ENCODE assay signal across 8 cellular contexts in genomic region chr7:138460176-138460648, GRCh38. TPM values are rescaled to one million over a fixed set of nuclear protein-coding genes. Genes with fewer than 3 reads are reported as not detected.
DNase-seq lines count a peak whose midpoint lies in the region; ATAC-seq and TF ChIP-seq lines count a peak whose summit lies in the region.

Gene TRIM24 (plus strand): TSS chr7:138460259. CDS start chr7:138460549, 290 bp downstream.

- H3K4me3 ChIP-seq in SK-N-SH (ENCODE audit: low read depth in 2 of 2, low read length in 1 of 2) (peak within 1 kb of the TSS; percentile 78 to 94), mucosa of rectum (ENCODE audit: low read length in 2 of 2) (peak within 1 kb of the TSS; percentile 90 to 97)
- peak within 1 kb of the TSS; percentile 66 for H3K4me3 ChIP-seq in effector memory CD4-positive, alpha-beta T cell (ENCODE audit: insufficient read depth, low read depth, low read length, poor library complexity, severe bottlenecking)

- peaks cover 44% of the 10 kb centered on the region for H3K79me2 ChIP-seq in SK-N-SH (ENCODE audit: insufficient read depth)

- H3K27me3 ChIP-seq in SK-N-SH (ENCODE audit: insufficient read depth) (no peaks in the 10 kb centered on the region), mucosa of rectum (ENCODE audit: control insufficient read depth in 2 of 2, insufficient read depth in 2 of 2, low read length in 2 of 2) (no peaks in the 10 kb centered on the region)
- H3K27me3 ChIP-seq in effector memory CD4-positive, alpha-beta T cell (replicated peaks; ENCODE audit: control insufficient read depth, insufficient read depth, low read length, poor library complexity, severe bottlenecking), result no peaks in the 10 kb centered on the region

- H3K4me1 ChIP-seq in SK-N-SH (ENCODE audit: control insufficient read depth in 1 of 2, insufficient read depth in 2 of 2, low read depth in 1 of 2, low read length in 1 of 2) (peaks cover 6 to 7% of the 10 kb centered on the region in 2 experiments; a peak in 3 of 4 replicates), mucosa of rectum (ENCODE audit: control insufficient read depth in 2 of 2, insufficient read depth in 2 of 2, low read length in 2 of 2) (peaks cover 7 to 9% of the 10 kb centered on the region in 2 donors)
- no peaks in the 10 kb centered on the region for H3K4me1 ChIP-seq in effector memory CD4-positive, alpha-beta T cell (ENCODE audit: control insufficient read depth, insufficient read depth, low read length, poor library complexity, severe bottlenecking)

- H3K9me2 ChIP-seq in SK-N-SH, result no peaks in the 10 kb centered on the region

- TF ChIP-seq CTCF in SK-N-SH (IDR thresholded peaks at IDR 0.05), result no peak

- H3K27ac ChIP-seq in SK-N-SH (ENCODE audit: low read depth in 2 of 2, low read length in 1 of 2) (peak within 1 kb of the TSS; percentile 87 to 95), mucosa of rectum (ENCODE audit: low read depth in 2 of 2, low read length in 2 of 2) (peak within 1 kb of the TSS; percentile 92 to 94)
- H3K27ac ChIP-seq in effector memory CD4-positive, alpha-beta T cell (ENCODE audit: insufficient read depth, low read length, poor library complexity, severe bottlenecking), result peak within 1 kb of the TSS; percentile 85

- H2AFZ ChIP-seq in SK-N-SH (ENCODE audit: low read depth), result peak within 1 kb of the TSS; percentile 92

- peak; percentile 64 for ATAC-seq in GM19452 (IDR thresholded peaks at IDR 0.05; ENCODE audit: unreplicated experiment)
- peak; percentile 60 for ATAC-seq in HG03457 (IDR thresholded peaks at IDR 0.05; ENCODE audit: unreplicated experiment)

- H3K9ac ChIP-seq in SK-N-SH (peak within 1 kb of the TSS; percentile 74), mucosa of rectum (ENCODE audit: low read depth in 1 of 2, low read length in 2 of 2) (peak within 1 kb of the TSS; percentile 80 to 87)

- peak in 1 of 2 experiments; percentile 48; a peak in 1 of 4 replicates for TF ChIP-seq EP300 in SK-N-SH (IDR thresholded peaks at IDR 0.05; ENCODE audit: borderline replicate concordance in 1 of 2, low read depth in 1 of 2, low read length in 1 of 2)

- no peaks in the 10 kb centered on the region for H3K9me3 ChIP-seq in SK-N-SH
- no peaks in the 10 kb centered on the region for H3K9me3 ChIP-seq in effector memory CD4-positive, alpha-beta T cell (ENCODE audit: control insufficient read depth, low read length)
- no peaks in the 10 kb centered on the region for H3K9me3 ChIP-seq in mucosa of rectum (ENCODE audit: control insufficient read depth in 2 of 2, low read length in 2 of 2)

- 0% methylated on average over 4 of the region's 59 CpGs for WGBS in SK-N-SH (ENCODE audit: low lambda C conversion rate)

- CTCF ChIA-PET in SK-N-SH (lab: Yijun Ruan, JAX), result interaction anchor here (0.6 to 3.3 kb wide), 3 partner anchors 22 to 278 kb away, joined by 3 to 17 read pairs (median 3); no protein-coding TSS in a partner anchor

- peaks cover 12% of the 10 kb centered on the region for H3F3A ChIP-seq in SK-N-SH (replicated peaks; ENCODE audit: insufficient read depth)

- peak; percentile 19 for TF ChIP-seq RAD21 in SK-N-SH (IDR thresholded peaks at IDR 0.05; ENCODE audit: low read length)

- H4K20me1 ChIP-seq in SK-N-SH (ENCODE audit: insufficient read depth), result 0 out of 2 replicates have a peak, but pooled peaks cover 7% of the 10 kb centered on the region

- peak within 1 kb of the TSS; percentile 80 for H3K4me2 ChIP-seq in SK-N-SH

- POLR2A ChIA-PET in SK-N-SH (lab: Yijun Ruan, JAX), result interaction anchor here (0.6 to 1.0 kb wide), 4 partner anchors 8 to 299 kb away, joined by 3 to 5 read pairs (median 4); no protein-coding TSS in a partner anchor

- DNase-seq in DMS153 treated with DMSO at 0.1 percent for 48 hours (lab: John Stamatoyannopoulos, UW; ENCODE audit: unreplicated experiment) (peak; percentile 96), SK-N-SH (peak; percentile 99), NCI-H128 (lab: John Stamatoyannopoulos, UW; ENCODE audit: unreplicated experiment) (no peak), GF-D8 (lab: John Stamatoyannopoulos, UW) (no peak)
- DNase-seq in effector memory CD4-positive, alpha-beta T cell, result peak in 1 of 3 donors; percentile 96

- H3K36me3 ChIP-seq in SK-N-SH (replicated peaks in 1 of 2; ENCODE audit: control insufficient read depth in 1 of 2, insufficient read depth in 2 of 2, low read length in 1 of 2) (no peaks in the 10 kb centered on the region), mucosa of rectum (ENCODE audit: control insufficient read depth in 2 of 2, insufficient read depth in 2 of 2, low read length in 2 of 2) (no peaks in the 10 kb centered on the region)
- no peaks in the 10 kb centered on the region for H3K36me3 ChIP-seq in effector memory CD4-positive, alpha-beta T cell (ENCODE audit: control insufficient read depth, insufficient read depth, low read length)

TF ChIP-seq in SK-N-SH, 30 proteins besides CTCF, POLR2A, EP300 and RAD21 (continues in another document):
- TF ChIP-seq SMC3 (IDR thresholded peaks at IDR 0.05; ENCODE audit: low read depth, low read length), result peak; percentile 2; the same call in 1 of the 2 replicates
- peak; percentile 24 for TF ChIP-seq CHD2 (IDR thresholded peaks at IDR 0.05; ENCODE audit: low read length, partially characterized antibody)
- TF ChIP-seq FOXJ3 (CRISPR knock-in tag; IDR thresholded peaks at IDR 0.05), result no peak
- no peak for TF ChIP-seq JUND (IDR thresholded peaks at IDR 0.05)
- no peak for TF ChIP-seq USF2 (IDR thresholded peaks at IDR 0.05; ENCODE audit: borderline replicate concordance, low read depth, low read length)
- TF ChIP-seq ZBTB33 (IDR thresholded peaks at IDR 0.05; ENCODE audit: borderline replicate concordance, low read depth), result 0 out of 2 replicates have a peak, but pooled peaks have one; percentile 62
- TF ChIP-seq PBX3 (IDR thresholded peaks at IDR 0.05), result peak; percentile 16; the same call in 1 of the 2 replicates
- no peak for TF ChIP-seq RXRA (IDR thresholded peaks at IDR 0.05; ENCODE audit: borderline replicate concordance, low read depth)
- TF ChIP-seq TAF1 (IDR thresholded peaks at IDR 0.05; ENCODE audit: borderline replicate concordance, low read depth, low read length), result peak; percentile 94
- TF ChIP-seq MXI1 (IDR thresholded peaks at IDR 0.05; ENCODE audit: low read depth, low read length), result peak; percentile 44
- TF ChIP-seq MEF2A (IDR thresholded peaks at IDR 0.05; ENCODE audit: borderline replicate concordance, low read depth), result no peak
- no peak for TF ChIP-seq RFX5 (IDR thresholded peaks at IDR 0.05; ENCODE audit: low read length)
- no peak for TF ChIP-seq GATA2 (CRISPR knock-in tag; IDR thresholded peaks at IDR 0.05)
- peak; percentile 36; the same call in 1 of the 2 replicates for TF ChIP-seq USF1 (IDR thresholded peaks at IDR 0.05; ENCODE audit: borderline replicate concordance, low read depth)
- no peak for TF ChIP-seq FOXM1 (IDR thresholded peaks at IDR 0.05; ENCODE audit: low read depth)
- TF ChIP-seq NFIC (IDR thresholded peaks at IDR 0.05; ENCODE audit: borderline replicate concordance), result no peak

RNA-seq across cellular contexts. Expression of gene TRIM24, which starts in this region (rescaled TPM):
- 5.3 and 6.5 TPM in 2 replicates for polyA plus RNA-seq in SK-N-SH (2012; rRNA removed)
- 7.2 and 7.4 TPM in 2 replicates for polyA plus RNA-seq in SK-N-SH (2012; cell fraction: cytosol; rRNA removed)
- polyA plus RNA-seq in SK-N-SH (2012; cell fraction: nucleus; rRNA removed), result 4.4 and 7.1 TPM in 2 replicates

Comparison
In these comparisons a context has a peak if more than half of its experiments do, and no peak if none do; other contexts are left out.
1. DNase-seq: peak in DMS153 treated with DMSO at 0.1 percent for 48 hours (single experiment) and SK-N-SH (single experiment); none in NCI-H128 (single experiment) and GF-D8 (single experiment).
2. Peak in every context shown above with its lines, with median percentiles within 50 percentile points of each other: H3K27ac ChIP-seq and H3K4me3 ChIP-seq.